In genomic region chr1:230287674-230288315, GRCh38 we compare ENCODE assay signal across 1 cellular context.
TF ChIP-seq lines count a peak whose summit lies in the region.

No MANE protein-coding gene starts in this region.

TF ChIP-seq in WTC11, 78 proteins besides CTCF, POLR2A, EP300 and RAD21 (continued from another document):
- TF ChIP-seq ARID4B (CRISPR knock-in tag; IDR thresholded peaks at IDR 0.05; ENCODE audit: borderline replicate concordance) (no peak), ATF3 (CRISPR knock-in tag; conservative IDR thresholded peaks at IDR 0.05) (no peak), ZNF232 (CRISPR knock-in tag; IDR thresholded peaks at IDR 0.05) (no peak), ZMAT4 (CRISPR knock-in tag; IDR thresholded peaks at IDR 0.05) (no peak), ZNF396 (CRISPR knock-in tag; IDR thresholded peaks at IDR 0.05; ENCODE audit: borderline replicate concordance) (no peak), PRRX2 (CRISPR knock-in tag; IDR thresholded peaks at IDR 0.05) (no peak), NR3C1 (CRISPR knock-in tag; conservative IDR thresholded peaks at IDR 0.05; ENCODE audit: low read depth) (no peak), ZNF219 (CRISPR knock-in tag; IDR thresholded peaks at IDR 0.05; ENCODE audit: borderline replicate concordance) (no peak), MAX (CRISPR knock-in tag; IDR thresholded peaks at IDR 0.05) (no peak), E2F4 (CRISPR knock-in tag; IDR thresholded peaks at IDR 0.05; ENCODE audit: borderline replicate concordance, low read depth) (no peak), CREB1 (CRISPR knock-in tag; IDR thresholded peaks at IDR 0.05) (no peak), JAZF1 (CRISPR knock-in tag; IDR thresholded peaks at IDR 0.05) (no peak), FOXP4 (CRISPR knock-in tag; IDR thresholded peaks at IDR 0.05) (no peak), FOXP1 (CRISPR knock-in tag; IDR thresholded peaks at IDR 0.05; ENCODE audit: borderline replicate concordance) (no peak), ATF2 (CRISPR knock-in tag; IDR thresholded peaks at IDR 0.05; ENCODE audit: borderline replicate concordance, low read depth) (no peak), FOXJ3 (CRISPR knock-in tag; IDR thresholded peaks at IDR 0.05; ENCODE audit: borderline replicate concordance) (no peak)
